Comparison of ENCODE assay signal across 8 cellular contexts in genomic region chr5:160119905-160120266, GRCh38. TPM values are rescaled to one million over a fixed set of nuclear protein-coding genes. Genes with fewer than 3 reads are reported as not detected.
A peak's percentile ranks its signal among the peaks of the same experiment; 100 is the strongest.
DNase-seq lines count a peak whose midpoint lies in the region; ATAC-seq and TF ChIP-seq lines count a peak whose summit lies in the region.

No MANE protein-coding gene starts in this region.

- no peaks in the 10 kb centered on the region for H3K9me2 ChIP-seq in Karpas-422 (replicated peaks; ENCODE audit: insufficient read depth, low read length)

- H3K27ac ChIP-seq in Karpas-422 (ENCODE audit: low read length), result no peak overlapping the region
- peak overlapping the region in 1 of 4 donors; percentile 20 for H3K27ac ChIP-seq in tibial nerve

- no peak overlapping the region for H3K27ac Mint-ChIP-seq in activated naive CD4-positive, alpha-beta T cell treated with anti-CD3 and anti-CD28 coated beads, Interleukin-2, amount 10 ng/mL, durations not matched to agents 7 days and 5 days

- H3K4me3 ChIP-seq in Karpas-422 (ENCODE audit: low read length) (no peak overlapping the region), fibroblast of pulmonary artery (replicated peaks; ENCODE audit: low read depth, low read length) (no peak overlapping the region), tibial nerve (peak overlapping the region in 1 of 4 donors; percentile 27)

- no peak overlapping the region for H3K4me2 ChIP-seq in Karpas-422 (ENCODE audit: low read depth, low read length, poor library complexity, severe bottlenecking)

- peak; percentile 15 for TF ChIP-seq CTCF in fibroblast of pulmonary artery (IDR thresholded peaks at IDR 0.05; ENCODE audit: low read length, missing control alignments)
- peak in 3 of 5 experiments; percentile 12 to 41 (median 34) for TF ChIP-seq CTCF in tibial nerve (IDR thresholded peaks at IDR 0.05)

- H3K9me3 ChIP-seq in Karpas-422 (ENCODE audit: low read length) (no peaks in the 10 kb centered on the region), tibial nerve (no peaks in the 10 kb centered on the region)

- CTCF ChIA-PET in activated naive CD4-positive, alpha-beta T cell treated with anti-CD3 and anti-CD28 coated beads, Interleukin-2, amount 10 ng/mL, durations not matched to agents 7 days and 5 days (lab: Charles Lee), result no interaction called here

- H3K79me2 ChIP-seq in Karpas-422 (ENCODE audit: low read length), result peaks cover 35% of the 10 kb centered on the region

- H3K27me3 ChIP-seq in Karpas-422 (ENCODE audit: low read length) (no peaks in the 10 kb centered on the region), tibial nerve (no peaks in the 10 kb centered on the region)

- H3K27me3 Mint-ChIP-seq in activated naive CD4-positive, alpha-beta T cell treated with anti-CD3 and anti-CD28 coated beads, Interleukin-2, amount 10 ng/mL, durations not matched to agents 7 days and 5 days, result peaks cover 13% of the 10 kb centered on the region

- H3K9me3 Mint-ChIP-seq in activated naive CD4-positive, alpha-beta T cell treated with anti-CD3 and anti-CD28 coated beads, Interleukin-2, amount 10 ng/mL, durations not matched to agents 7 days and 5 days, result no peaks in the 10 kb centered on the region

- no peaks in the 10 kb centered on the region for H4K20me1 ChIP-seq in Karpas-422 (ENCODE audit: insufficient read depth, low read depth, low read length)

- peaks cover 6% of the 10 kb centered on the region; the same call in 1 of the 2 replicates for H3K36me3 ChIP-seq in Karpas-422 (ENCODE audit: insufficient read depth, low read length)
- H3K36me3 ChIP-seq in tibial nerve, result peaks cover 0 to 25% (median 0%) of the 10 kb centered on the region in 3 donors

- TF ChIP-seq EP300 in tibial nerve (IDR thresholded peaks at IDR 0.05), result no peak

- no peak for DNase-seq in activated naive CD4-positive, alpha-beta T cell treated with anti-CD3 and anti-CD28 coated beads, Interleukin-2, amount 10 ng/mL, durations not matched to agents 7 days and 5 days
- no peak for DNase-seq in activated naive CD4-positive, alpha-beta T cell (lab: John Stamatoyannopoulos, UW)
- DNase-seq in Karpas-422 (no peak), fibroblast of pulmonary artery (ENCODE audit: low read depth) (no peak), tibial nerve (ENCODE audit: low spot score in 2 of 2) (no peak)

- H3K36me3 Mint-ChIP-seq in activated naive CD4-positive, alpha-beta T cell treated with anti-CD3 and anti-CD28 coated beads, Interleukin-2, amount 10 ng/mL, durations not matched to agents 7 days and 5 days, result peaks cover 9% of the 10 kb centered on the region

- peak overlapping the region; percentile 39; the same call in 1 of the 2 replicates for H2AFZ ChIP-seq in Karpas-422 (ENCODE audit: low read length)

- peaks cover 20% of the 10 kb centered on the region for H3K4me1 Mint-ChIP-seq in activated naive CD4-positive, alpha-beta T cell treated with anti-CD3 and anti-CD28 coated beads, Interleukin-2, amount 10 ng/mL, durations not matched to agents 7 days and 5 days

- ATAC-seq in GM19328 (IDR thresholded peaks at IDR 0.05; ENCODE audit: unreplicated experiment), result no peak
- ATAC-seq in HG02938 (IDR thresholded peaks at IDR 0.05; ENCODE audit: unreplicated experiment), result no peak
- no peak for ATAC-seq in HG02981 (IDR thresholded peaks at IDR 0.05; ENCODE audit: unreplicated experiment)

- WGBS in tibial nerve, 2 donors, result 12 to 16% methylated on average over 12 of the region's 12 CpGs

- no peak overlapping the region for H3K9ac ChIP-seq in Karpas-422 (ENCODE audit: low read length)

- H3K4me3 Mint-ChIP-seq in activated naive CD4-positive, alpha-beta T cell treated with anti-CD3 and anti-CD28 coated beads, Interleukin-2, amount 10 ng/mL, durations not matched to agents 7 days and 5 days, result peak overlapping the region; percentile 88

- H3K4me1 ChIP-seq in Karpas-422 (ENCODE audit: low read length) (peaks cover 9% of the 10 kb centered on the region), tibial nerve (peaks cover 0 to 21% (median 3%) of the 10 kb centered on the region in 4 donors)

- TF ChIP-seq POLR2A in tibial nerve (IDR thresholded peaks at IDR 0.05), result no peak

RNA-seq across cellular contexts. Expression of gene PWWP2A, which starts 0.6 kb away (rescaled TPM):
- total RNA-seq in Karpas-422 (2014; rRNA removed; shearing (Covaris generic); ENCODE audit: low replicate concordance), result 21.5 and 25.8 TPM in 2 replicates
- total RNA-seq in tibial nerve, result 10 to 100 TPM; 51.0 to 81.6 (median 58.2) TPM
